12 cellular contexts compared by ENCODE assay signal in the genomic region with DNA sequence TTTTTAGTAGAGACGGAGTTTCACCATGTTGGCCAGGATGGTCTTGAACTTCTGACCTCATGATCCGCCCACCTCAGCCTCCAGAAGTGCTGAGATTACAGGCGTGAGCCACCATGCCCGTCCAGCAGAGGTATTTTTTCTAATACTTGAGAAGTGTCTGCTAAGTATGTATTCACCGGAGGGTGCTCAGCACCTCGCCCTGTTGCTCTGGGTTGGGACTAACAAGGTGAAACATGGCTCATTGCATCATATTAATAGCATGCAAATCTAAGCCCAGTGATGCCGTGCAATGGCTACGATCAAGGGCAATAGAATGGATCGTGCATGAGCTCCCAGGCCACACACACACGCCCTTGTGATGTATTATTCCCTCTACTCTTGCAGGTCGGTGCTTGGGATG.
"Had no signal": no experiment of that assay in that cellular context is flagged by ENCODE, and none has a peak within 500 bp of the region (broad histone marks: within the 10 kb centered on the region; RNA-seq: fewer than 3 reads in every experiment).

No MANE protein-coding gene starts in this region.

- H3K36me3 ChIP-seq: neural progenitor cell, thyroid gland had no signal

- H2AFZ ChIP-seq: neural progenitor cell had no signal

- H3K4me2 ChIP-seq: neural progenitor cell, smooth muscle cell had no signal

- H3K9ac ChIP-seq: neural progenitor cell had no signal

- H3K9me3 Mint-ChIP-seq: activated CD4-positive, alpha-beta memory T cell treated with anti-CD3 and anti-CD28 coated beads for 36 hours; activated naive CD8-positive, alpha-beta T cell treated with anti-CD3 and anti-CD28 coated beads, Interleukin-2, amount 10 ng/mL, durations not matched to agents 7 days and 5 days; neural progenitor cell had no signal

- H3K27ac Mint-ChIP-seq: activated CD4-positive, alpha-beta memory T cell treated with anti-CD3 and anti-CD28 coated beads for 36 hours; activated naive CD8-positive, alpha-beta T cell treated with anti-CD3 and anti-CD28 coated beads, Interleukin-2, amount 10 ng/mL, durations not matched to agents 7 days and 5 days; neural progenitor cell had no signal

- H3K27me3 Mint-ChIP-seq: activated CD4-positive, alpha-beta memory T cell treated with anti-CD3 and anti-CD28 coated beads for 36 hours; activated naive CD8-positive, alpha-beta T cell treated with anti-CD3 and anti-CD28 coated beads, Interleukin-2, amount 10 ng/mL, durations not matched to agents 7 days and 5 days had no signal

- H3K9me3 ChIP-seq: esophagus muscularis mucosa, thyroid gland had no signal

- H3K4me3 Mint-ChIP-seq: activated CD4-positive, alpha-beta memory T cell treated with anti-CD3 and anti-CD28 coated beads for 36 hours; activated naive CD8-positive, alpha-beta T cell treated with anti-CD3 and anti-CD28 coated beads, Interleukin-2, amount 10 ng/mL, durations not matched to agents 7 days and 5 days; neural progenitor cell had no signal

- H3K27me3 ChIP-seq: dorsolateral prefrontal cortex, esophagus muscularis mucosa, neural progenitor cell, thyroid gland had no signal

- H3K36me3 Mint-ChIP-seq: activated CD4-positive, alpha-beta memory T cell treated with anti-CD3 and anti-CD28 coated beads for 36 hours; activated naive CD8-positive, alpha-beta T cell treated with anti-CD3 and anti-CD28 coated beads, Interleukin-2, amount 10 ng/mL, durations not matched to agents 7 days and 5 days had no signal

- H3K4me3 ChIP-seq: dorsolateral prefrontal cortex, neural progenitor cell, smooth muscle cell, thyroid gland had no signal

- H3K4me1 ChIP-seq: neural progenitor cell had no signal

- H3K27ac ChIP-seq: dorsolateral prefrontal cortex, neural progenitor cell, thyroid gland had no signal

- DNase-seq: activated CD4-positive, alpha-beta memory T cell treated with anti-CD3 and anti-CD28 coated beads for 36 hours; activated CD4-positive, alpha-beta T cell treated with anti-CD3 and anti-CD28 coated beads for 1 hour; activated gamma-delta T cell treated with Interleukin-2 at 50 U/mL for 16 hours; activated naive CD8-positive, alpha-beta T cell treated with anti-CD3 and anti-CD28 coated beads, Interleukin-2, amount 10 ng/mL, durations not matched to agents 7 days and 5 days; activated T-cell treated with anti-CD3 and anti-CD28 coated beads, Interleukin-2, amount 50 U/mL, for 48 hours; anterior cingulate cortex; dorsolateral prefrontal cortex; glutamatergic neuron; thyroid gland had no signal
